In the genomic region with DNA sequence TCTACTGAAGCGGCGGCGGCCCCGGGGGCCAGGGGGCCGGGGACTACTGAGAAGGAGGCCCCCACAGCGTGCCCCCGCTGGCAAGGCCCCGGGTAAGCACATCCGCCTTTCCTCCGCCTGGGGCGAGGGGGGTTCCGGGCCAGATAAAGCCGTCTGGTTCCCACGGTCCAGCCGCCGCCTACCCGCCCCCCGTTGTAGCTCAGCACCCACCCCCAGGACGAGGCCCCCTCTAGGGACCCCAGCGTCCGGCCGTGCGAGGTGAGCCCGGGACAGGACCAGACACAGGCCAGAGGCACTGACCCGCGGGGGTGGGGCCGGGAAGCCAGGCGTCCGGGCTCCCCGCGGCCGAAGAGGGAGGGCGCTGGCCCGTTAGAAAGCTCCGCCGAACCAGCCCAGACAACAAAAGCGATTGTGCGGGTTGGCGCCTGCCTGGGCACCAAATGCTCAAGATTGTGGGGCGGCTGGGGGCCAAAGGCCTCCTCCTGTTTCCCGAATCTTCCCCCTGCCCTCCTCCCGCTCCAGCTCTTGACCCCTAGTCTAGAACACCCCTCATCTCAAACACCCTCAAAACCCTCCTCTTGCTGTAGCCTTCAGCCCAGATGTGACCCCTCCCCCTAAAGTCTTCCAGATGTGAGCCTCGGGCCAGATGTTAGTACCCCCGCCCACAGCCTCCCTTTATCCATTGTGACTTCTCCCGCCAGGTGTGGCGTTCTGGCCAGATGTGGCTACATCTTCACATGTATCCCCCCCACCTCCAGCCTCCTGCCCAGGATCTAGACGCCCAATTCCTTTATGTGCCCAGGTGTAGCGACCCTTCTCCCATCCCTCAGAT, we compare ENCODE assay signal across 10 cellular contexts. TPM values are rescaled to one million over a fixed set of nuclear protein-coding genes. Genes with fewer than 3 reads are reported as not detected.
A peak's percentile ranks its signal among the peaks of the same experiment; 100 is the strongest.
DNase-seq lines count a peak whose midpoint lies in the region; FAIRE-seq and TF ChIP-seq lines count a peak whose summit lies in the region.
"Had no signal": no experiment of that assay in that cellular context is flagged by ENCODE, and none has a peak within 500 bp of the region (broad histone marks: within the 10 kb centered on the region; RNA-seq: fewer than 3 reads in every experiment).

No MANE protein-coding gene starts in this region.

- no peak overlapping the region for H3K14ac ChIP-seq in H1 (ENCODE audit: insufficient read length)

- peaks cover 22% of the 10 kb centered on the region; the same call in 1 of the 2 replicates for H3K23me2 ChIP-seq in H1 (ENCODE audit: low read depth, low read length)

- no peaks in the 10 kb centered on the region for H3K9me3 ChIP-seq in A673 (ENCODE audit: low read depth, low read length, poor library complexity, severe bottlenecking)
- H3K9me3 ChIP-seq in NT2/D1 (ENCODE audit: insufficient read depth, low read length), result no peaks in the 10 kb centered on the region
- H3K9me3 ChIP-seq in H1 (ENCODE audit: insufficient read depth in 2 of 2, low read depth in 1 of 2, low read length in 1 of 2), result no peaks in the 10 kb centered on the region
- no peaks in the 10 kb centered on the region for H3K9me3 ChIP-seq in neural cell (ENCODE audit: low read length)

- H3K27me3 ChIP-seq in A673 (replicated peaks; ENCODE audit: insufficient read depth, low read depth, low read length, poor library complexity) (no peaks in the 10 kb centered on the region), NT2/D1 (ENCODE audit: insufficient read depth, insufficient read length) (peaks cover 36% of the 10 kb centered on the region), H1 (replicated peaks in 1 of 4; ENCODE audit: control insufficient read depth in 3 of 4, extremely low read depth in 1 of 4, insufficient read depth in 3 of 4, low read length in 3 of 4) (peaks cover 19 to 56% (median 49%) of the 10 kb centered on the region in 4 experiments), neural cell (ENCODE audit: insufficient read depth, low read depth, low read length) (peaks cover 36% of the 10 kb centered on the region)

- peaks cover 4% of the 10 kb centered on the region for H3F3A ChIP-seq in neural cell (ENCODE audit: insufficient read depth, low read length, poor library complexity, severe bottlenecking)

- no peak overlapping the region for H3K56ac ChIP-seq in H1 (replicated peaks; ENCODE audit: insufficient read length, low read depth, low read length)

- intact Hi-C loops in A673 (cut with micrococcal nuclease; ENCODE audit: unreplicated experiment), result loop anchor here (5.0 kb wide), 1 partner anchor 158 kb away; a partner anchor contains a TSS

- H4K91ac ChIP-seq in H1 (replicated peaks; ENCODE audit: insufficient read length, low read length), result no peak overlapping the region

- POLR2A ChIA-PET in A673 (lab: Charles Lee; ENCODE audit: low non-redundant PET), result interaction anchor here (0.7 kb wide), 1 partner anchor 18 kb away, joined by 3 read pairs; no protein-coding TSS in a partner anchor
- POLR2A ChIA-PET in H1 (lab: Charles Lee; ENCODE audit: partially characterized antibody), result interaction anchor here (0.7 to 1.7 kb wide), 4 partner anchors 7 to 25 kb away, joined by 3 to 4 read pairs (median 4); no protein-coding TSS in a partner anchor

- 0 out of 2 replicates have a peak, but pooled peaks cover 2% of the 10 kb centered on the region for H3K79me1 ChIP-seq in H1 (ENCODE audit: low read depth, low read length)

- no peak overlapping the region for H3K23ac ChIP-seq in H1 (ENCODE audit: insufficient read length)

- TF ChIP-seq RAD21 in H1 (IDR thresholded peaks at IDR 0.05 in 1 of 2, conservative IDR thresholded peaks at IDR 0.05 in 1 of 2; ENCODE audit: low read depth in 2 of 2, low read length in 2 of 2) (no peak), neural cell (conservative IDR thresholded peaks at IDR 0.05) (no peak)

- no peak overlapping the region for H2BK12ac ChIP-seq in H1 (ENCODE audit: low read depth, low read length)

- H4K8ac ChIP-seq in H1 (ENCODE audit: extremely low read depth, insufficient read depth, low read length), result no peak overlapping the region

- no peaks in the 10 kb centered on the region for H3K79me2 ChIP-seq in H1 (ENCODE audit: control insufficient read depth in 1 of 2, insufficient read depth in 2 of 2, low read length in 2 of 2)
- H3K79me2 ChIP-seq in neural cell (replicated peaks; ENCODE audit: insufficient read depth, low read length), result no peaks in the 10 kb centered on the region

- H2BK20ac ChIP-seq in H1 (ENCODE audit: low read length), result no peak overlapping the region

- no peak overlapping the region for H2AK5ac ChIP-seq in H1 (ENCODE audit: low read depth, low read length)

- no peaks in the 10 kb centered on the region for H3K9me2 ChIP-seq in neural cell (ENCODE audit: insufficient read depth, low read length)

- FAIRE-seq in H1 (lab: Jason Lieb, UNC), result no peak
- FAIRE-seq in HTR-8/SVneo (lab: Jason Lieb, UNC), result no peak
- FAIRE-seq: colon had no signal

- H3K36me3 ChIP-seq in A673 (ENCODE audit: insufficient read depth, low read length, poor library complexity, severe bottlenecking) (no peaks in the 10 kb centered on the region), NT2/D1 (ENCODE audit: insufficient read depth, insufficient read length, low read length) (no peaks in the 10 kb centered on the region), H1 (ENCODE audit: control insufficient read depth in 2 of 4, insufficient read depth in 4 of 4, low read length in 3 of 4) (no peaks in the 10 kb centered on the region; a peak in 1 of 8 replicates), neural cell (ENCODE audit: insufficient read depth, low read length) (no peaks in the 10 kb centered on the region)

- BruUV-seq in A673 (replicated peaks; lab: Mats Ljungman, UMichigan), result TSS peak; percentile 37

- no peak overlapping the region for H3K4ac ChIP-seq in H1 (replicated peaks; ENCODE audit: insufficient read length, low read depth, low read length)

- no peak overlapping the region for H2BK15ac ChIP-seq in H1 (ENCODE audit: low read length)

- H3K4me2 ChIP-seq in H1 (ENCODE audit: insufficient read depth in 1 of 2, low read depth in 2 of 2, low read length in 2 of 2) (peak overlapping the region; percentile 75 to 84), neural cell (ENCODE audit: low read length) (no peak overlapping the region)

- no peak overlapping the region for H4K5ac ChIP-seq in H1 (ENCODE audit: insufficient read length, low read depth, low read length)

- H4K20me1 ChIP-seq in H1 (replicated peaks in 1 of 2; ENCODE audit: control insufficient read depth in 1 of 2, insufficient read depth in 2 of 2, low read length in 2 of 2), result peaks cover 6 to 8% of the 10 kb centered on the region in 2 experiments
- H4K20me1 ChIP-seq in neural cell (ENCODE audit: insufficient read depth), result no peaks in the 10 kb centered on the region

- H2AFZ ChIP-seq in H1 (ENCODE audit: low read length) (no peak overlapping the region), neural cell (ENCODE audit: low read depth, low read length) (no peak overlapping the region)

- DNase-seq in A673 (ENCODE audit: low spot score), result peak; percentile 65
- no peak for DNase-seq in NT2/D1 (ENCODE audit: low read depth, low spot score)
- DNase-seq in H1 (ENCODE audit: low read depth in 1 of 2, low spot score in 2 of 2), result no peak
- no peak for DNase-seq in stimulated activated CD4-positive, alpha-beta T cell treated with anti-CD3 and anti-CD28 coated beads, Interleukin-12 subunit alpha, Interleukin-12 subunit beta, amount 100 ng/mL, for 4 hours
- DNase-seq in GM20000 (ENCODE audit: low spot score), result no peak
- DNase-seq in NCI-H510A treated with DMSO at 0.1 percent for 48 hours (lab: John Stamatoyannopoulos, UW), result no peak
- DNase-seq in HTR-8/SVneo (ENCODE audit: insufficient read length, low spot score), result no peak
- DNase-seq: T1000 had no signal

- H2BK120ac ChIP-seq in H1 (replicated peaks; ENCODE audit: low read depth, low read length), result no peak overlapping the region

- 60% methylated on average over 26 of the region's 48 CpGs; no CpG with 5 or more reads in 1 of the 2 experiments for WGBS in H1 (ENCODE audit: extremely low coverage in 1 of 2, insufficient coverage in 1 of 2, insufficient read length in 1 of 2, insufficient replicate concordance in 2 of 2, low coverage in 1 of 2, low lambda C conversion rate in 2 of 2, missing lambda C conversion rate in 1 of 2), 2 experiments

- no peak overlapping the region for H3K18ac ChIP-seq in H1 (ENCODE audit: extremely low read depth, low read length)

- CTCF ChIA-PET in A673 (lab: Charles Lee) (interaction anchor here (0.6 to 2.3 kb wide), 4 partner anchors 15 to 227 kb away, joined by 3 to 9 read pairs (median 6); no protein-coding TSS in a partner anchor), H1 (lab: Charles Lee; ENCODE audit: partially characterized antibody) (interaction anchor here (0.8 to 11.3 kb wide), 14 partner anchors 9 to 79 kb away, joined by 3 to 100 read pairs (median 6); no protein-coding TSS in a partner anchor)

- H3K4me3 ChIP-seq in A673 (ENCODE audit: low read depth, low read length, poor library complexity, severe bottlenecking) (peak overlapping the region; percentile 61), NT2/D1 (ENCODE audit: insufficient read length, low read depth) (peak overlapping the region; percentile 4), H1 (ENCODE audit: extremely low read depth in 1 of 4, insufficient read depth in 2 of 4, low read depth in 3 of 4, low read length in 4 of 4) (peak overlapping the region in 2 of 4 experiments; percentile 7 to 66; a peak in 3 of 8 replicates), neural cell (ENCODE audit: low read length) (peak overlapping the region; percentile 61)

- H3K27ac ChIP-seq in A673 (ENCODE audit: low read depth, low read length, poor library complexity, severe bottlenecking) (peak overlapping the region; percentile 90), H1 (ENCODE audit: low read depth, low read length) (no peak overlapping the region), neural cell (ENCODE audit: low read length) (no peak overlapping the region)

- H3K4me1 ChIP-seq in A673 (ENCODE audit: insufficient read depth, low read length, poor library complexity, severe bottlenecking), result peaks cover 43% of the 10 kb centered on the region
- peaks cover 6% of the 10 kb centered on the region for H3K4me1 ChIP-seq in NT2/D1 (ENCODE audit: insufficient read depth, insufficient read length)
- peaks cover 9 to 38% (median 25%) of the 10 kb centered on the region in 4 experiments for H3K4me1 ChIP-seq in H1 (replicated peaks in 1 of 4; ENCODE audit: control insufficient read depth in 3 of 4, insufficient read depth in 4 of 4, low read length in 3 of 4)

- TF ChIP-seq CTCF in A673 (conservative IDR thresholded peaks at IDR 0.05; ENCODE audit: low read depth, low read length) (no peak), H1 (IDR thresholded peaks at IDR 0.05; ENCODE audit: control extremely low read depth in 1 of 3, insufficient read depth in 1 of 3, low read depth in 1 of 3, low read length in 3 of 3) (no peak), neural cell (IDR thresholded peaks at IDR 0.05; ENCODE audit: poor library complexity, severe bottlenecking) (no peak), GM20000 (IDR thresholded peaks at IDR 0.05; ENCODE audit: extremely low read depth, missing control alignments) (no peak)

- no peak overlapping the region for H2BK5ac ChIP-seq in H1 (ENCODE audit: low read depth, low read length)

- TF ChIP-seq EP300 in H1 (IDR thresholded peaks at IDR 0.05; ENCODE audit: borderline replicate concordance in 1 of 2, low read depth in 2 of 2, low read length in 2 of 2) (no peak), neural cell (conservative IDR thresholded peaks at IDR 0.05; ENCODE audit: poor library complexity, severe bottlenecking) (no peak)

- no peak for TF ChIP-seq POLR2A in H1 (IDR thresholded peaks at IDR 0.05; ENCODE audit: control extremely low read depth in 1 of 2, low read depth in 2 of 2, low read length in 2 of 2)

- H3K9ac ChIP-seq in NT2/D1 (ENCODE audit: insufficient read length, low read depth) (no peak overlapping the region), H1 (replicated peaks in 1 of 4; ENCODE audit: extremely low read depth in 1 of 4, low read depth in 3 of 4, low read length in 3 of 4) (no peak overlapping the region), neural cell (ENCODE audit: low read length) (peak overlapping the region; percentile 27)

RNA-seq across cellular contexts. Expression of a gene that starts 0.9 kb away (rescaled TPM):
- total RNA-seq in A673 (2021), result 139 and 178 TPM in 2 replicates
- total RNA-seq in H1 (2021; fragmentation: NEBNext Ultra II Directional; extraction: Animal tissue kit (Norgen Biotek cat#: 25700)), result 75.3 and 77.1 TPM in 2 replicates
- polyA plus RNA-seq in H1 (2011; rRNA removed) (54.5 and 111 TPM in 2 replicates), neural cell (55.6 and 59.7 TPM in 2 replicates)
- polyA plus RNA-seq in H1 (2011; cell fraction: cytosol; rRNA removed), result 68.6 TPM
- polyA plus RNA-seq in H1 (2011; cell fraction: nucleus; rRNA removed), result 270 TPM
- polyA plus RNA-seq in H1 (2012, experiment 1 of 2), result 51.9 to 154 TPM (median 115 TPM) in 4 replicates
- polyA plus RNA-seq in H1 (2012, experiment 2 of 2), result 94.0 TPM
- polyA plus RNA-seq in H1 (2013, experiment 1 of 2), result 67.1 TPM
- polyA plus RNA-seq in H1 (2013, experiment 2 of 2), result 56.9 TPM
- 21.2 and 23.9 TPM in 2 replicates for polyA minus RNA-seq in H1 (2011; rRNA and poly(A)+ RNA removed)
- polyA minus RNA-seq in H1 (2011; cell fraction: cytosol; rRNA and poly(A)+ RNA removed), result 61.7 TPM
- 58.2 TPM for polyA minus RNA-seq in H1 (2011; cell fraction: nucleus; rRNA and poly(A)+ RNA removed)
- polyA minus RNA-seq in neural cell, result 47.0 and 49.8 TPM in 2 replicates

RNA-seq across cellular contexts. Expression of a gene that starts 23.6 kb away (rescaled TPM):
- total RNA-seq in A673 (2021), result 85.5 and 110 TPM in 2 replicates
- 72.8 and 74.6 TPM in 2 replicates for total RNA-seq in H1 (2021; fragmentation: NEBNext Ultra II Directional; extraction: Animal tissue kit (Norgen Biotek cat#: 25700))
- polyA plus RNA-seq in H1 (2011; rRNA removed) (98.8 and 158 TPM in 2 replicates), neural cell (3.8 and 6.3 TPM in 2 replicates)
- 81.1 TPM for polyA plus RNA-seq in H1 (2011; cell fraction: cytosol; rRNA removed)
- polyA plus RNA-seq in H1 (2011; cell fraction: nucleus; rRNA removed), result 207 TPM
- polyA plus RNA-seq in H1 (2012, experiment 1 of 2), result 79.8 to 106 TPM (median 102 TPM) in 4 replicates
- 95.8 TPM for polyA plus RNA-seq in H1 (2012, experiment 2 of 2)
- 79.2 TPM for polyA plus RNA-seq in H1 (2013, experiment 1 of 2)
- polyA plus RNA-seq in H1 (2013, experiment 2 of 2), result 73.3 TPM
- polyA minus RNA-seq in H1 (2011; rRNA and poly(A)+ RNA removed), result 44.1 and 59.2 TPM in 2 replicates
- 83.1 TPM for polyA minus RNA-seq in H1 (2011; cell fraction: cytosol; rRNA and poly(A)+ RNA removed)
- polyA minus RNA-seq in H1 (2011; cell fraction: nucleus; rRNA and poly(A)+ RNA removed), result 68.1 TPM
- polyA minus RNA-seq in neural cell, result 8.6 and 13.1 TPM in 2 replicates
